ENCODE assay signal across 18 cellular contexts in genomic region chr13:77391475-77391874, GRCh38.
DNase-seq lines count a peak whose midpoint lies in the region; ATAC-seq, FAIRE-seq and TF ChIP-seq lines count a peak whose summit lies in the region.
"Had no signal": no experiment of that assay in that cellular context is flagged by ENCODE, and none has a peak within 500 bp of the region (broad histone marks: within the 10 kb centered on the region; RNA-seq: fewer than 3 reads in every experiment).

No MANE protein-coding gene starts in this region.

- no peak for ATAC-seq in SK-N-SH treated with all-trans-retinoic acid at 6 μM for 48 hours
- ATAC-seq in HG03039 (IDR thresholded peaks at IDR 0.05; ENCODE audit: unreplicated experiment), result no peak
- ATAC-seq: GM12878 had no signal

- H3K36me3 ChIP-seq in BLaER1 (no peaks in the 10 kb centered on the region), KOPT-K1 (ENCODE audit: insufficient read depth, low read length) (no peaks in the 10 kb centered on the region), bronchial epithelial cell (ENCODE audit: control insufficient read depth, insufficient read depth, low read length) (no peaks in the 10 kb centered on the region)
- H3K36me3 ChIP-seq: HAP-1 had no signal

- H3K4me2 ChIP-seq in BLaER1, result peak overlapping the region; percentile 50

- no peak for TF ChIP-seq CTCF in bronchial epithelial cell (IDR thresholded peaks at IDR 0.05; ENCODE audit: insufficient read depth, low read length, severe bottlenecking)

- peaks cover 69% of the 10 kb centered on the region for H3K4me1 ChIP-seq in BLaER1

- H3K27me3 ChIP-seq in BLaER1, result no peaks in the 10 kb centered on the region
- no peaks in the 10 kb centered on the region for H3K27me3 ChIP-seq in bronchial epithelial cell (ENCODE audit: control insufficient read depth, insufficient read depth, low read length)

- H3K4me3 ChIP-seq in BLaER1, result no peak overlapping the region
- H3K4me3 ChIP-seq in bronchial epithelial cell (ENCODE audit: low read depth, low read length), result no peak overlapping the region
- peak overlapping the region in 1 of 7 experiments; percentile 15 for H3K4me3 ChIP-seq in skin epidermis
- H3K4me3 ChIP-seq: GM12878, HAP-1 had no signal

- no peaks in the 10 kb centered on the region for H4K20me1 ChIP-seq in BLaER1

- no peak for FAIRE-seq in bronchial epithelial cell (lab: Jason Lieb, UNC)
- FAIRE-seq: GM12878, H1 had no signal

- peak overlapping the region; percentile 15; the same call in 1 of the 2 replicates for H3K27ac ChIP-seq in BLaER1
- H3K27ac ChIP-seq in KOPT-K1 (ENCODE audit: low read depth, low read length, poor library complexity, severe bottlenecking), result peak overlapping the region; percentile 70
- peak overlapping the region in 12 of 21 experiments; percentile 8 to 70 (median 46) for H3K27ac ChIP-seq in skin epidermis
- H3K27ac ChIP-seq: HL-60 had no signal

- peak; percentile 45 for DNase-seq in bronchial epithelial cell (ENCODE audit: low read depth)
- no peak for DNase-seq in NCI-H2081 treated with DMSO at 0.1 percent for 48 hours (lab: John Stamatoyannopoulos, UW)
- DNase-seq in NCI-H524 (lab: John Stamatoyannopoulos, UW), result no peak
- DNase-seq: 8988T; AML-193; C1 segment of cervical spinal cord; Calu3; CD4-positive, alpha-beta T cell; DMS 273 treated with DMSO at 0.1 percent for 48 hours had no signal

- H3K9ac ChIP-seq in BLaER1, result no peak overlapping the region

- H3K9me3 ChIP-seq in BLaER1 (no peaks in the 10 kb centered on the region; the same call in 1 of the 2 replicates), KOPT-K1 (ENCODE audit: insufficient read depth, low read length, poor library complexity, severe bottlenecking) (peaks cover 8% of the 10 kb centered on the region)
- H3K9me3 ChIP-seq: HAP-1 had no signal

TF ChIP-seq in SK-N-SH treated with all-trans-retinoic acid at 6 μM for 48 hours, 23 proteins besides CTCF, POLR2A, EP300 and RAD21:
- no peak for TF ChIP-seq ZNF70 (CRISPR knock-in tag; IDR thresholded peaks at IDR 0.05)
- no peak for TF ChIP-seq ZC3H10 (CRISPR knock-in tag; IDR thresholded peaks at IDR 0.05)
- no peak for TF ChIP-seq CSRNP3 (CRISPR knock-in tag; IDR thresholded peaks at IDR 0.05)
- TF ChIP-seq CREB5 (CRISPR knock-in tag; IDR thresholded peaks at IDR 0.05; ENCODE audit: low read depth), result no peak
- no peak for TF ChIP-seq BACH2 (CRISPR knock-in tag; IDR thresholded peaks at IDR 0.05; ENCODE audit: borderline replicate concordance)
- TF ChIP-seq POU6F1 (CRISPR knock-in tag; IDR thresholded peaks at IDR 0.05; ENCODE audit: borderline replicate concordance, low read depth), result no peak
- no peak for TF ChIP-seq OSR1 (CRISPR knock-in tag; IDR thresholded peaks at IDR 0.05)
- no peak for TF ChIP-seq ZFP30 (CRISPR knock-in tag; IDR thresholded peaks at IDR 0.05)
- no peak for TF ChIP-seq CSDC2 (CRISPR knock-in tag; IDR thresholded peaks at IDR 0.05)
- TF ChIP-seq ISL1 (CRISPR knock-in tag; IDR thresholded peaks at IDR 0.05), result no peak
- TF ChIP-seq PPARA (CRISPR knock-in tag; IDR thresholded peaks at IDR 0.05; ENCODE audit: borderline replicate concordance), result no peak
- TF ChIP-seq ZFP3 (CRISPR knock-in tag; IDR thresholded peaks at IDR 0.05), result no peak
- TF ChIP-seq TCF4 (CRISPR knock-in tag; IDR thresholded peaks at IDR 0.05; ENCODE audit: borderline replicate concordance), result no peak
- TF ChIP-seq ARNTL (CRISPR knock-in tag; IDR thresholded peaks at IDR 0.05; ENCODE audit: borderline replicate concordance, low read depth), result no peak
- no peak for TF ChIP-seq TSHZ2 (CRISPR knock-in tag; IDR thresholded peaks at IDR 0.05)
- TF ChIP-seq TOX (CRISPR knock-in tag; IDR thresholded peaks at IDR 0.05; ENCODE audit: borderline replicate concordance), result no peak

Comparison
In these comparisons a context has a peak if more than half of its experiments do, and no peak if none do; other contexts are left out.
1. H3K27ac ChIP-seq: peak in every context shown above with its lines; median percentile 70 in KOPT-K1; 46 in skin epidermis; 15 in BLaER1.